In genomic region chr1:230866171-230866811, GRCh38 we compare ENCODE assay signal across 9 cellular contexts. TPM values are rescaled to one million over a fixed set of nuclear protein-coding genes. Genes with fewer than 3 reads are reported as not detected.
DNase-seq lines count a peak whose midpoint lies in the region; ATAC-seq, FAIRE-seq and TF ChIP-seq lines count a peak whose summit lies in the region.
"Had no signal": no experiment of that assay in that cellular context is flagged by ENCODE, and none has a peak within 500 bp of the region (broad histone marks: within the 10 kb centered on the region; RNA-seq: fewer than 3 reads in every experiment).

No MANE protein-coding gene starts in this region.

- ATAC-seq in HG03108 (IDR thresholded peaks at IDR 0.05; ENCODE audit: unreplicated experiment), result no peak

- no peaks in the 10 kb centered on the region for H3K27me3 ChIP-seq in ovary

- TF ChIP-seq POLR2A in ovary (IDR thresholded peaks at IDR 0.05), result no peak
- no peak for TF ChIP-seq POLR2A in GM12892 (IDR thresholded peaks at IDR 0.05; ENCODE audit: low read depth, low read length)

- intact Hi-C loops in ovary (cut with DNase I), result loop anchor here in 1 of 4 donors (10.0 kb wide), 1 partner anchor 61 kb away; no protein-coding TSS in a partner anchor

- no peak for FAIRE-seq in GM12892 (lab: Jason Lieb, UNC)

- peak; percentile 38 for DNase-seq in Ammon's horn (ENCODE audit: low spot score)
- peak; percentile 79 for DNase-seq in RKO (ENCODE audit: low spot score)
- DNase-seq in fibroblast of villous mesenchyme (ENCODE audit: low read depth), result no peak
- DNase-seq in ovary, result no peak
- DNase-seq in GM12892 (ENCODE audit: insufficient read length), result no peak
- no peak for DNase-seq in effector CD4-positive, alpha-beta T cell
- DNase-seq in NCI-H187 (lab: John Stamatoyannopoulos, UW), result no peak
- DNase-seq: HCEC 1CT had no signal

- H3K27ac ChIP-seq in ovary, result no peak overlapping the region

- no peaks in the 10 kb centered on the region for H3K9me3 ChIP-seq in ovary

- H3K4me3 ChIP-seq in fibroblast of villous mesenchyme (ENCODE audit: low read depth, low read length) (peak overlapping the region; percentile 81), ovary (peak overlapping the region; percentile 90)

- no peaks in the 10 kb centered on the region for H3K36me3 ChIP-seq in ovary

- TF ChIP-seq CTCF in fibroblast of villous mesenchyme (IDR thresholded peaks at IDR 0.05; ENCODE audit: insufficient read depth, low read depth, low read length) (no peak), ovary (IDR thresholded peaks at IDR 0.05) (no peak)

- H3K4me1 ChIP-seq in ovary (ENCODE audit: insufficient read depth), result peaks cover 34% of the 10 kb centered on the region

- 36 to 52% (median 48%) methylated on average over 8 of the region's 8 CpGs for WGBS in ovary, 3 donors

- no peak for TF ChIP-seq EP300 in ovary (IDR thresholded peaks at IDR 0.05)

RNA-seq across cellular contexts. Expression of gene C1orf198, which starts 2.0 kb away (rescaled TPM):
- total RNA-seq in fibroblast of villous mesenchyme, result 239 and 399 TPM in 2 replicates
- total RNA-seq in ovary, result 10 to 100 TPM; 36.7 to 60.8 (median 43.4) TPM
- 10 to 100 TPM; 34.0 to 58.3 TPM for polyA plus RNA-seq in ovary
- polyA plus RNA-seq in GM12892 (2012; ENCODE audit: missing spikeins), result 1.4 TPM

Comparison
In these comparisons a context has a peak if more than half of its experiments do, and no peak if none do; other contexts are left out.
1. DNase-seq: peak in Ammon's horn (single experiment) and RKO (single experiment); none in fibroblast of villous mesenchyme (single experiment), ovary (0 of 5), GM12892 (single experiment), effector CD4-positive, alpha-beta T cell (single experiment) and NCI-H187 (0 of 2).